Comparison of ENCODE assay signal across 14 cellular contexts in genomic region chr10:79049931-79050895, GRCh38. TPM values are rescaled to one million over a fixed set of nuclear protein-coding genes. Genes with fewer than 3 reads are reported as not detected.
DNase-seq lines count a peak whose midpoint lies in the region; ATAC-seq, FAIRE-seq and TF ChIP-seq lines count a peak whose summit lies in the region.
"Had no signal": no experiment of that assay in that cellular context is flagged by ENCODE, and none has a peak within 500 bp of the region (broad histone marks: within the 10 kb centered on the region; RNA-seq: fewer than 3 reads in every experiment).

No MANE protein-coding gene starts in this region.

- no peak overlapping the region for H3K9ac ChIP-seq in skeletal muscle satellite cell (ENCODE audit: low read depth, low read length)
- H3K9ac ChIP-seq: parathyroid adenoma had no signal

- no peak for TF ChIP-seq POLR2A in erythroblast (IDR thresholded peaks at IDR 0.05; ENCODE audit: low read length)

- no peaks in the 10 kb centered on the region for H3K9me3 ChIP-seq in skeletal muscle satellite cell (replicated peaks; ENCODE audit: low read length)

- POLR2A ChIA-PET in RWPE1 (lab: Yijun Ruan, JAX; ENCODE audit: low non-redundant PET): no interaction called here

- H3K4me3 ChIP-seq in skeletal muscle satellite cell (ENCODE audit: low read length): no peak overlapping the region

- CTCF ChIA-PET in RWPE1 (lab: Yijun Ruan, JAX): no interaction called here

- peak; percentile 34 for DNase-seq in DMS 273 (lab: John Stamatoyannopoulos, UW; ENCODE audit: unreplicated experiment)
- DNase-seq in DMS 273 treated with DMSO at 0.1 percent for 48 hours (lab: John Stamatoyannopoulos, UW): no peak
- DNase-seq in RWPE1 (ENCODE audit: low spot score): no peak
- DNase-seq in erythroblast (lab: John Stamatoyannopoulos, UW): peak; percentile 45 to 66
- no peak for DNase-seq in GM19239 (ENCODE audit: insufficient read length, low spot score)
- no peak for DNase-seq in GM10266 (ENCODE audit: extremely low spot score)
- DNase-seq: activated gamma-delta T cell treated with Interleukin-2 at 50 U/mL for 16 hours, NCI-H524 treated with DMSO at 0.1 percent for 48 hours had no signal

- peak overlapping the region; percentile 78 for H3K27ac ChIP-seq in RWPE1
- H3K27ac ChIP-seq: 22Rv1, epithelial cell of prostate, parathyroid adenoma had no signal

- no peak for FAIRE-seq in GM19239 (lab: Jason Lieb, UNC)
- FAIRE-seq: islet of Langerhans had no signal

- no peak for ATAC-seq in GM21526 (IDR thresholded peaks at IDR 0.05; ENCODE audit: low FRiP score, unreplicated experiment)

- peaks cover 22% of the 10 kb centered on the region for H3K4me1 ChIP-seq in skeletal muscle satellite cell (ENCODE audit: control insufficient read depth, insufficient read depth, low read length)

- H3K4me2 ChIP-seq in skeletal muscle satellite cell (ENCODE audit: low read length): peak overlapping the region; percentile 21

- no peaks in the 10 kb centered on the region for H3K27me3 ChIP-seq in skeletal muscle satellite cell (ENCODE audit: control insufficient read depth, insufficient read depth, low read length)

- H3K36me3 ChIP-seq in skeletal muscle satellite cell (ENCODE audit: insufficient read depth, low read length): no peaks in the 10 kb centered on the region

- TF ChIP-seq CTCF in RWPE1 (conservative IDR thresholded peaks at IDR 0.05; ENCODE audit: low read depth) (no peak), GM10266 (IDR thresholded peaks at IDR 0.05; ENCODE audit: control insufficient read depth, insufficient read depth, low read depth, missing control alignments) (no peak)

RNA-seq across cellular contexts. Expression of gene ZMIZ1, which starts 18.6 kb away (rescaled TPM):
- 19.0 and 20.1 TPM in 2 replicates for total RNA-seq in skeletal muscle satellite cell (2012; rRNA removed)

Comparison
In these comparisons a context has a peak if more than half of its experiments do, and no peak if none do; other contexts are left out.
1. DNase-seq: peak in DMS 273 (single experiment) and erythroblast (2 of 2); none in DMS 273 treated with DMSO at 0.1 percent for 48 hours (single experiment), RWPE1 (single experiment), GM19239 (single experiment) and GM10266 (single experiment).